Comparison of ENCODE assay signal across 11 cellular contexts in genomic region chr11:36300651-36301050, GRCh38. TPM values are rescaled to one million over a fixed set of nuclear protein-coding genes. Genes with fewer than 3 reads are reported as not detected.
DNase-seq lines count a peak whose midpoint lies in the region; ATAC-seq and TF ChIP-seq lines count a peak whose summit lies in the region.
"Had no signal": no experiment of that assay in that cellular context is flagged by ENCODE, and none has a peak within 500 bp of the region (broad histone marks: within the 10 kb centered on the region; RNA-seq: fewer than 3 reads in every experiment).

No MANE protein-coding gene starts in this region.

- H3K36me3 Mint-ChIP-seq in activated CD8-positive, alpha-beta T cell treated with anti-CD3 and anti-CD28 coated beads for 36 hours (ENCODE audit: low read depth), result no peaks in the 10 kb centered on the region

- DNase-seq in AG09319 (ENCODE audit: extremely low read depth, low read depth) (peak; percentile 16), NCI-H2196 treated with DMSO at 0.1 percent for 48 hours (lab: John Stamatoyannopoulos, UW; ENCODE audit: unreplicated experiment) (peak; percentile 18), midbrain (lab: John Stamatoyannopoulos, UW) (peak; percentile 72), GM13977 (ENCODE audit: low spot score) (no peak)
- DNase-seq in activated CD8-positive, alpha-beta T cell treated with anti-CD3 and anti-CD28 coated beads for 36 hours, result no peak
- no peak for DNase-seq in stimulated activated naive CD4-positive, alpha-beta T cell treated with Interleukin-2 at 50 U/mL for 16 hours (lab: John Stamatoyannopoulos, UW)
- DNase-seq: effector memory CD8-positive, alpha-beta T cell; stimulated activated CD4-positive, alpha-beta T cell treated with anti-CD3 and anti-CD28 coated beads, Interleukin-2, amount 100 ng/mL, for 24 hours had no signal

- CTCF ChIA-PET in activated CD8-positive, alpha-beta T cell treated with anti-CD3 and anti-CD28 coated beads for 36 hours (lab: Charles Lee), result interaction anchor here (1.6 to 12.5 kb wide), 4 partner anchors 9 to 193 kb away, joined by 3 to 177 read pairs (median 22); no protein-coding TSS in a partner anchor

- H3K27ac Mint-ChIP-seq in activated CD8-positive, alpha-beta T cell treated with anti-CD3 and anti-CD28 coated beads for 36 hours, result no peak overlapping the region
- H3K27ac Mint-ChIP-seq: activated T-helper 17 cell treated with anti-CD3 and anti-CD28 coated beads, Interleukin-2, amount 50 U/mL, for 72 hours; effector memory CD8-positive, alpha-beta T cell had no signal

- POLR2A ChIA-PET in activated CD8-positive, alpha-beta T cell treated with anti-CD3 and anti-CD28 coated beads for 36 hours (lab: Charles Lee), result interaction anchor here (1.0 to 1.9 kb wide), 2 partner anchors 10 to 20 kb away, joined by 3 to 4 read pairs; no protein-coding TSS in a partner anchor

- ATAC-seq in esophagus mucosa, result peak; percentile 84
- no peak for ATAC-seq in activated CD8-positive, alpha-beta T cell treated with anti-CD3 and anti-CD28 coated beads for 36 hours
- no peak for ATAC-seq in HG03469 (IDR thresholded peaks at IDR 0.05; ENCODE audit: unreplicated experiment)
- ATAC-seq: activated T-helper 17 cell treated with anti-CD3 and anti-CD28 coated beads, Interleukin-2, amount 50 U/mL, for 72 hours; effector memory CD8-positive, alpha-beta T cell had no signal

- in situ Hi-C loops in GM13977 (cut with MboI; ENCODE audit: low pct_unique_long_range_greater_than_20kb, low sequenced_read_pairs, unreplicated experiment), result loop anchor here (10.0 kb wide), 1 partner anchor 194 kb away; no protein-coding TSS in a partner anchor

- no peak overlapping the region for H3K4me3 Mint-ChIP-seq in activated CD8-positive, alpha-beta T cell treated with anti-CD3 and anti-CD28 coated beads for 36 hours
- H3K4me3 Mint-ChIP-seq: activated T-helper 17 cell treated with anti-CD3 and anti-CD28 coated beads, Interleukin-2, amount 50 U/mL, for 72 hours; effector memory CD8-positive, alpha-beta T cell had no signal

- no peaks in the 10 kb centered on the region for H3K9me3 Mint-ChIP-seq in activated CD8-positive, alpha-beta T cell treated with anti-CD3 and anti-CD28 coated beads for 36 hours
- H3K9me3 Mint-ChIP-seq: activated T-helper 17 cell treated with anti-CD3 and anti-CD28 coated beads, Interleukin-2, amount 50 U/mL, for 72 hours; effector memory CD8-positive, alpha-beta T cell had no signal

- H3K4me1 Mint-ChIP-seq in activated CD8-positive, alpha-beta T cell treated with anti-CD3 and anti-CD28 coated beads for 36 hours (ENCODE audit: low read depth), result no peaks in the 10 kb centered on the region
- H3K4me1 Mint-ChIP-seq: activated T-helper 17 cell treated with anti-CD3 and anti-CD28 coated beads, Interleukin-2, amount 50 U/mL, for 72 hours had no signal

- peaks cover 4% of the 10 kb centered on the region for H3K27me3 Mint-ChIP-seq in activated CD8-positive, alpha-beta T cell treated with anti-CD3 and anti-CD28 coated beads for 36 hours

- TF ChIP-seq CTCF in AG09319 (IDR thresholded peaks at IDR 0.05; ENCODE audit: low read depth, low read length), result no peak
- TF ChIP-seq CTCF in GM13977 (IDR thresholded peaks at IDR 0.05; ENCODE audit: extremely low read depth, insufficient read depth, missing control alignments), result no peak
- TF ChIP-seq CTCF in activated CD8-positive, alpha-beta T cell treated with anti-CD3 and anti-CD28 coated beads for 36 hours (IDR thresholded peaks at IDR 0.05), result no peak

- intact Hi-C loops in activated CD8-positive, alpha-beta T cell treated with anti-CD3 and anti-CD28 coated beads for 36 hours (cut with micrococcal nuclease), result no loop called here

RNA-seq across cellular contexts. Expression of gene PRR5L, which starts 4.6 kb away (rescaled TPM):
- 2.1 TPM for total RNA-seq in esophagus mucosa
- 1 to 10 TPM; 7.0 to 8.1 TPM for total RNA-seq in activated CD8-positive, alpha-beta T cell treated with anti-CD3 and anti-CD28 coated beads for 36 hours

RNA-seq across cellular contexts. Expression of gene COMMD9, which starts 11.4 kb away (rescaled TPM):
- total RNA-seq in esophagus mucosa, result 61.8 TPM
- 10 to 100 TPM; 34.8 to 36.8 TPM for total RNA-seq in activated CD8-positive, alpha-beta T cell treated with anti-CD3 and anti-CD28 coated beads for 36 hours

Comparison
In these comparisons a context has a peak if more than half of its experiments do, and no peak if none do; other contexts are left out.
1. DNase-seq: peak in AG09319 (single experiment), NCI-H2196 treated with DMSO at 0.1 percent for 48 hours (single experiment) and midbrain (single experiment); none in GM13977 (single experiment), activated CD8-positive, alpha-beta T cell treated with anti-CD3 and anti-CD28 coated beads for 36 hours (single experiment) and stimulated activated naive CD4-positive, alpha-beta T cell treated with Interleukin-2 at 50 U/mL for 16 hours (single experiment).